ENCODE assay signal across 16 cellular contexts in the genomic region with DNA sequence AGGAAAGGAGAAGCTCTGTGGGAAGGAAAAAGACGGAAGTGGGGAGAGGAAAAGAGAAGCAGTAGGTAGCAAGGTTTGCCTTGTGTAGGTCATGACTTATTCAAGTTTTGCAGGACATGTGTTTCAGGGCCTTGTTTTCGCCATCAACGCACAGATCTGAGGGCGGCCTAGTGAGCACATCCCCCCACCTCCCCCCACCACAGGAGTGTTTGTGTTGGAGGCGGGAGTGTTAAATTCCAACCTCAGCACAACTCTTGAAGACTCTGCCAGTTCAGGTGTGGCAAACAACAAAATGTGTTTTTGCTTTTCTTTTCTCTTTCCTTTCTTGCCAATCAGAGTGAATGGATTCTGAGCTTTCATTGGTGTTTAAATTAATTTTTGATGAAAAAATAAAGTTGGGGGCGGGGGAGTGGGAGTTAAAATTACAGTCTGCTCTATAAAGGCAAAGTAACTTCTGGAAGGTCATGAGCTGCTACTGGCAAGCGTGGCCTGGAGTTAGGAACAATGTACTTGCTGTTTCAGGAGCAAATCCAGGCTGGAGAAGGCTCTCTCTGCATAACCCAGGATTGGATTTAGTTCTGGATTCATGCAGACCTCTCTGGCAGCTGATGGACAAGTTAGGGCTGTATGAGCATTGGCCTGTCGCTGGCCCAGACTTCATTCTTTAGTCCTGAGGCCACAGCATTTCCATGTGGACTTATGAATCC.
DNase-seq lines count a peak whose midpoint lies in the region; ATAC-seq and TF ChIP-seq lines count a peak whose summit lies in the region.
"Had no signal": no experiment of that assay in that cellular context is flagged by ENCODE, and none has a peak within 500 bp of the region (broad histone marks: within the 10 kb centered on the region; RNA-seq: fewer than 3 reads in every experiment).

No MANE protein-coding gene starts in this region.

- ATAC-seq in stimulated activated memory B cell treated with anti-CD40 and anti-IgM and Interleukin-4, amounts not matched to agents 10 μg/mL and 1 μg/mL and 100 μg/mL, for 72 hours, result no peak
- ATAC-seq in GM18505 (IDR thresholded peaks at IDR 0.05; ENCODE audit: unreplicated experiment) (no peak), HG03175 (IDR thresholded peaks at IDR 0.05; ENCODE audit: unreplicated experiment) (no peak)
- ATAC-seq: HepG2 had no signal

- H3K27ac Mint-ChIP-seq in activated naive CD8-positive, alpha-beta T cell, result peak overlapping the region; percentile 16
- no peak overlapping the region for H3K27ac Mint-ChIP-seq in activated naive CD8-positive, alpha-beta T cell treated with anti-CD3 and anti-CD28 coated beads for 36 hours
- H3K27ac Mint-ChIP-seq in stimulated activated memory B cell treated with anti-CD40 and anti-IgM and Interleukin-4, amounts not matched to agents 10 μg/mL and 1 μg/mL and 100 μg/mL, for 72 hours, result peak overlapping the region; percentile 27

- no peak for TF ChIP-seq CTCF in HEK293 (tag by site-specific recombination; IDR thresholded peaks at IDR 0.05)
- TF ChIP-seq CTCF in coronary artery (IDR thresholded peaks at IDR 0.05), result no peak

- no peaks in the 10 kb centered on the region for H3K9me3 Mint-ChIP-seq in activated naive CD8-positive, alpha-beta T cell (ENCODE audit: low read depth)
- no peaks in the 10 kb centered on the region for H3K9me3 Mint-ChIP-seq in activated naive CD8-positive, alpha-beta T cell treated with anti-CD3 and anti-CD28 coated beads for 36 hours
- no peaks in the 10 kb centered on the region for H3K9me3 Mint-ChIP-seq in stimulated activated memory B cell treated with anti-CD40 and anti-IgM and Interleukin-4, amounts not matched to agents 10 μg/mL and 1 μg/mL and 100 μg/mL, for 72 hours
- H3K9me3 Mint-ChIP-seq: CD4-positive, alpha-beta memory T cell had no signal

- no peaks in the 10 kb centered on the region for H3K9me3 ChIP-seq in HEK293 (ENCODE audit: control insufficient read depth, insufficient read depth, low read depth, low read length)

- H3K4me1 ChIP-seq in HEK293 (ENCODE audit: control insufficient read depth, insufficient read depth, low read length), result no peaks in the 10 kb centered on the region

- CTCF ChIA-PET in HEK293 (lab: Yijun Ruan, JAX), result interaction anchor here (0.7 to 0.8 kb wide), 2 partner anchors 161 to 547 kb away, joined by 3 to 4 read pairs; no protein-coding TSS in a partner anchor

- H3K27ac ChIP-seq in HEK293 (ENCODE audit: extremely low read depth, low read depth, low read length), result no peak overlapping the region
- H3K27ac ChIP-seq in coronary artery, result peak overlapping the region; percentile 50 to 80

- POLR2A ChIA-PET in HEK293 (lab: Yijun Ruan, JAX), result no interaction called here

- no peak for TF ChIP-seq POLR2A in GM18505 (IDR thresholded peaks at IDR 0.05; ENCODE audit: borderline replicate concordance, extremely low read depth, insufficient read depth, insufficient read length)

- no peaks in the 10 kb centered on the region for H3K36me3 Mint-ChIP-seq in activated naive CD8-positive, alpha-beta T cell
- no peaks in the 10 kb centered on the region for H3K36me3 Mint-ChIP-seq in activated naive CD8-positive, alpha-beta T cell treated with anti-CD3 and anti-CD28 coated beads for 36 hours
- peaks cover 36% of the 10 kb centered on the region for H3K36me3 Mint-ChIP-seq in stimulated activated memory B cell treated with anti-CD40 and anti-IgM and Interleukin-4, amounts not matched to agents 10 μg/mL and 1 μg/mL and 100 μg/mL, for 72 hours
- H3K36me3 Mint-ChIP-seq: CD4-positive, alpha-beta memory T cell had no signal

- no peaks in the 10 kb centered on the region for H3K36me3 ChIP-seq in HEK293 (ENCODE audit: control insufficient read depth in 2 of 2, insufficient read depth in 1 of 2, low read length in 2 of 2)

- no peak for DNase-seq in activated naive CD8-positive, alpha-beta T cell treated with anti-CD3 and anti-CD28 coated beads for 36 hours
- DNase-seq in coronary artery (ENCODE audit: low spot score) (no peak), AG08396 (ENCODE audit: low spot score) (no peak)
- DNase-seq: CD4-positive, alpha-beta memory T cell; H7; Kasumi-1; MV-4-11; NCI-H1417 treated with DMSO at 0.1 percent for 48 hours; NCI-H2081; NCI-H2227 treated with DMSO at 0.1 percent for 48 hours had no signal

- no peaks in the 10 kb centered on the region for H3K27me3 Mint-ChIP-seq in activated naive CD8-positive, alpha-beta T cell
- no peaks in the 10 kb centered on the region for H3K27me3 Mint-ChIP-seq in activated naive CD8-positive, alpha-beta T cell treated with anti-CD3 and anti-CD28 coated beads for 36 hours
- no peaks in the 10 kb centered on the region for H3K27me3 Mint-ChIP-seq in stimulated activated memory B cell treated with anti-CD40 and anti-IgM and Interleukin-4, amounts not matched to agents 10 μg/mL and 1 μg/mL and 100 μg/mL, for 72 hours
- H3K27me3 Mint-ChIP-seq: CD4-positive, alpha-beta memory T cell had no signal

- no peak overlapping the region for H3K4me3 Mint-ChIP-seq in activated naive CD8-positive, alpha-beta T cell
- no peak overlapping the region for H3K4me3 Mint-ChIP-seq in activated naive CD8-positive, alpha-beta T cell treated with anti-CD3 and anti-CD28 coated beads for 36 hours
- no peak overlapping the region for H3K4me3 Mint-ChIP-seq in stimulated activated memory B cell treated with anti-CD40 and anti-IgM and Interleukin-4, amounts not matched to agents 10 μg/mL and 1 μg/mL and 100 μg/mL, for 72 hours
- H3K4me3 Mint-ChIP-seq: CD4-positive, alpha-beta memory T cell had no signal

- H3K4me3 ChIP-seq in HEK293 (ENCODE audit: low read depth, low read length) (no peak overlapping the region), coronary artery (no peak overlapping the region)

- H3K4me1 Mint-ChIP-seq in activated naive CD8-positive, alpha-beta T cell (ENCODE audit: low read depth), result peaks cover 44% of the 10 kb centered on the region
- peaks cover 36% of the 10 kb centered on the region for H3K4me1 Mint-ChIP-seq in activated naive CD8-positive, alpha-beta T cell treated with anti-CD3 and anti-CD28 coated beads for 36 hours
- peaks cover 14% of the 10 kb centered on the region for H3K4me1 Mint-ChIP-seq in stimulated activated memory B cell treated with anti-CD40 and anti-IgM and Interleukin-4, amounts not matched to agents 10 μg/mL and 1 μg/mL and 100 μg/mL, for 72 hours

TF ChIP-seq in HEK293, 187 proteins besides CTCF, POLR2A, EP300 and RAD21:
- no peak for TF ChIP-seq MZF1 (tag by site-specific recombination; IDR thresholded peaks at IDR 0.05; ENCODE audit: borderline replicate concordance)
- TF ChIP-seq EGR2 (tag by site-specific recombination; IDR thresholded peaks at IDR 0.05; ENCODE audit: low read depth), result peak; percentile 66
- no peak for TF ChIP-seq ZNF16 (tag by site-specific recombination; IDR thresholded peaks at IDR 0.05; ENCODE audit: low read depth)
- TF ChIP-seq KLF1 (tag by site-specific recombination; IDR thresholded peaks at IDR 0.05), result no peak
